1 cellular context compared by ENCODE assay signal in genomic region chr3:32684800-32685603, GRCh38.
TF ChIP-seq lines count a peak whose summit lies in the region.

Gene CNOT10 (plus strand): TSS chr3:32685188. CDS start chr3:32685461, 273 bp downstream.

TF ChIP-seq in HepG2, 621 proteins besides CTCF, POLR2A, EP300 and RAD21 (continued from another document and continues in another):
- TF ChIP-seq ZNF407 (CRISPR knock-in tag; IDR thresholded peaks at IDR 0.05; ENCODE audit: not compliant biosample characterization) = peak; percentile 95
- no peak for TF ChIP-seq NR3C1 (CRISPR knock-in tag; IDR thresholded peaks at IDR 0.05)
- TF ChIP-seq CBFB (CRISPR knock-in tag; IDR thresholded peaks at IDR 0.05) = no peak; the same call in none of the 2 replicates
- no peak for TF ChIP-seq HNRNPK (IDR thresholded peaks at IDR 0.05; ENCODE audit: low read depth, low read length, poor library complexity, severe bottlenecking)
- TF ChIP-seq MAZ (IDR thresholded peaks at IDR 0.05; ENCODE audit: borderline replicate concordance, low read depth, low read length) = peak; percentile 98
- TF ChIP-seq MAZ (CRISPR knock-in tag; IDR thresholded peaks at IDR 0.05; ENCODE audit: low read depth) = peak; percentile 96
- 0 out of 2 replicates have a peak, but pooled peaks have one; percentile 80 for TF ChIP-seq DNMT1 (CRISPR knock-in tag; IDR thresholded peaks at IDR 0.05)
- TF ChIP-seq MEIS2 (CRISPR knock-in tag; IDR thresholded peaks at IDR 0.05) = peak; percentile 85
- TF ChIP-seq, protein P1, sequence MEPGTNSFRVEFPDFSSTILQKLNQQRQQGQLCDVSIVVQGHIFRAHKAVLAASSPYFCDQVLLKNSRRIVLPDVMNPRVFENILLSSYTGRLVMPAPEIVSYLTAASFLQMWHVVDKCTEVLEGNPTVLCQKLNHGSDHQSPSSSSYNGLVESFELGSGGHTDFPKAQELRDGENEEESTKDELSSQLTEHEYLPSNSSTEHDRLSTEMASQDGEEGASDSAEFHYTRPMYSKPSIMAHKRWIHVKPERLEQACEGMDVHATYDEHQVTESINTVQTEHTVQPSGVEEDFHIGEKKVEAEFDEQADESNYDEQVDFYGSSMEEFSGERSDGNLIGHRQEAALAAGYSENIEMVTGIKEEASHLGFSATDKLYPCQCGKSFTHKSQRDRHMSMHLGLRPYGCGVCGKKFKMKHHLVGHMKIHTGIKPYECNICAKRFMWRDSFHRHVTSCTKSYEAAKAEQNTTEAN (CRISPR knock-in tag; conservative IDR thresholded peaks at IDR 0.05) = peak; percentile 82; the same call in 1 of the 2 replicates
- TF ChIP-seq, protein P2, sequence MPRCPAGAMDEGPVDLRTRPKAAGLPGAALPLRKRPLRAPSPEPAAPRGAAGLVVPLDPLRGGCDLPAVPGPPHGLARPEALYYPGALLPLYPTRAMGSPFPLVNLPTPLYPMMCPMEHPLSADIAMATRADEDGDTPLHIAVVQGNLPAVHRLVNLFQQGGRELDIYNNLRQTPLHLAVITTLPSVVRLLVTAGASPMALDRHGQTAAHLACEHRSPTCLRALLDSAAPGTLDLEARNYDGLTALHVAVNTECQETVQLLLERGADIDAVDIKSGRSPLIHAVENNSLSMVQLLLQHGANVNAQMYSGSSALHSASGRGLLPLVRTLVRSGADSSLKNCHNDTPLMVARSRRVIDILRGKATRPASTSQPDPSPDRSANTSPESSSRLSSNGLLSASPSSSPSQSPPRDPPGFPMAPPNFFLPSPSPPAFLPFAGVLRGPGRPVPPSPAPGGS (CRISPR knock-in tag; IDR thresholded peaks at IDR 0.05) = peak; percentile 86
- TF ChIP-seq, protein P3, sequence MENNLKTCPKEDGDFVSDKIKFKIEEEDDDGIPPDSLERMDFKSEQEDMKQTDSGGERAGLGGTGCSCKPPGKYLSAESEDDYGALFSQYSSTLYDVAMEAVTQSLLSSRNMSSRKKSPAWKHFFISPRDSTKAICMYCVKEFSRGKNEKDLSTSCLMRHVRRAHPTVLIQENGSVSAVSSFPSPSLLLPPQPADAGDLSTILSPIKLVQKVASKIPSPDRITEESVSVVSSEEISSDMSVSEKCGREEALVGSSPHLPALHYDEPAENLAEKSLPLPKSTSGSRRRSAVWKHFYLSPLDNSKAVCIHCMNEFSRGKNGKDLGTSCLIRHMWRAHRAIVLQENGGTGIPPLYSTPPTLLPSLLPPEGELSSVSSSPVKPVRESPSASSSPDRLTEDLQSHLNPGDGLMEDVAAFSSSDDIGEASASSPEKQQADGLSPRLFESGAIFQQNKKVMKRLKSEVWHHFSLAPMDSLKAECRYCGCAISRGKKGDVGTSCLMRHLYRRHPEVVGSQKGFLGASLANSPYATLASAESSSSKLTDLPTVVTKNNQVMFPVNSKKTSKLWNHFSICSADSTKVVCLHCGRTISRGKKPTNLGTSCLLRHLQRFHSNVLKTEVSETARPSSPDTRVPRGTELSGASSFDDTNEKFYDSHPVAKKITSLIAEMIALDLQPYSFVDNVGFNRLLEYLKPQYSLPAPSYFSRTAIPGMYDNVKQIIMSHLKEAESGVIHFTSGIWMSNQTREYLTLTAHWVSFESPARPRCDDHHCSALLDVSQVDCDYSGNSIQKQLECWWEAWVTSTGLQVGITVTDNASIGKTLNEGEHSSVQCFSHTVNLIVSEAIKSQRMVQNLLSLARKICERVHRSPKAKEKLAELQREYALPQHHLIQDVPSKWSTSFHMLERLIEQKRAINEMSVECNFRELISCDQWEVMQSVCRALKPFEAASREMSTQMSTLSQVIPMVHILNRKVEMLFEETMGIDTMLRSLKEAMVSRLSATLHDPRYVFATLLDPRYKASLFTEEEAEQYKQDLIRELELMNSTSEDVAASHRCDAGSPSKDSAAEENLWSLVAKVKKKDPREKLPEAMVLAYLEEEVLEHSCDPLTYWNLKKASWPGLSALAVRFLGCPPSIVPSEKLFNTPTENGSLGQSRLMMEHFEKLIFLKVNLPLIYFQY (CRISPR knock-in tag; IDR thresholded peaks at IDR 0.05; ENCODE audit: borderline replicate concordance) = peak; percentile 93
- no peak for TF ChIP-seq ZNF3 (CRISPR knock-in tag; IDR thresholded peaks at IDR 0.05)
- peak; percentile 75 for TF ChIP-seq FOXK2 (IDR thresholded peaks at IDR 0.05)
- no peak for TF ChIP-seq HOXA9 (CRISPR knock-in tag; IDR thresholded peaks at IDR 0.05; ENCODE audit: borderline replicate concordance)
- TF ChIP-seq ZSCAN22 (CRISPR knock-in tag; IDR thresholded peaks at IDR 0.05) = no peak
- TF ChIP-seq ZNF530 (CRISPR knock-in tag; IDR thresholded peaks at IDR 0.05; ENCODE audit: low read depth) = no peak
- TF ChIP-seq TARDBP (CRISPR knock-in tag; IDR thresholded peaks at IDR 0.05) = peak; percentile 75
- TF ChIP-seq, protein P4, sequence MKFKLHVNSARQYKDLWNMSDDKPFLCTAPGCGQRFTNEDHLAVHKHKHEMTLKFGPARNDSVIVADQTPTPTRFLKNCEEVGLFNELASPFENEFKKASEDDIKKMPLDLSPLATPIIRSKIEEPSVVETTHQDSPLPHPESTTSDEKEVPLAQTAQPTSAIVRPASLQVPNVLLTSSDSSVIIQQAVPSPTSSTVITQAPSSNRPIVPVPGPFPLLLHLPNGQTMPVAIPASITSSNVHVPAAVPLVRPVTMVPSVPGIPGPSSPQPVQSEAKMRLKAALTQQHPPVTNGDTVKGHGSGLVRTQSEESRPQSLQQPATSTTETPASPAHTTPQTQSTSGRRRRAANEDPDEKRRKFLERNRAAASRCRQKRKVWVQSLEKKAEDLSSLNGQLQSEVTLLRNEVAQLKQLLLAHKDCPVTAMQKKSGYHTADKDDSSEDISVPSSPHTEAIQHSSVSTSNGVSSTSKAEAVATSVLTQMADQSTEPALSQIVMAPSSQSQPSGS (CRISPR knock-in tag; IDR thresholded peaks at IDR 0.05) = peak; percentile 55; the same call in 1 of the 2 replicates
- TF ChIP-seq ARNT (IDR thresholded peaks at IDR 0.05) = no peak
- no peak for TF ChIP-seq ZNF484 (CRISPR knock-in tag; IDR thresholded peaks at IDR 0.05; ENCODE audit: borderline replicate concordance, low read depth)
- no peak for TF ChIP-seq ZFYVE20 (CRISPR knock-in tag; IDR thresholded peaks at IDR 0.05; ENCODE audit: borderline replicate concordance, low read depth)
- TF ChIP-seq RFXAP (CRISPR knock-in tag; IDR thresholded peaks at IDR 0.05; ENCODE audit: borderline replicate concordance) = peak; percentile 55
- TF ChIP-seq IRF2 (CRISPR knock-in tag; IDR thresholded peaks at IDR 0.05) = peak; percentile 32; the same call in 1 of the 2 replicates
- TF ChIP-seq TRIM24 (CRISPR knock-in tag; IDR thresholded peaks at IDR 0.05) = no peak
- TF ChIP-seq KDM2A (CRISPR knock-in tag; IDR thresholded peaks at IDR 0.05; ENCODE audit: borderline replicate concordance, low read depth) = peak; percentile 62; the same call in 1 of the 2 replicates
- TF ChIP-seq, protein P5, sequence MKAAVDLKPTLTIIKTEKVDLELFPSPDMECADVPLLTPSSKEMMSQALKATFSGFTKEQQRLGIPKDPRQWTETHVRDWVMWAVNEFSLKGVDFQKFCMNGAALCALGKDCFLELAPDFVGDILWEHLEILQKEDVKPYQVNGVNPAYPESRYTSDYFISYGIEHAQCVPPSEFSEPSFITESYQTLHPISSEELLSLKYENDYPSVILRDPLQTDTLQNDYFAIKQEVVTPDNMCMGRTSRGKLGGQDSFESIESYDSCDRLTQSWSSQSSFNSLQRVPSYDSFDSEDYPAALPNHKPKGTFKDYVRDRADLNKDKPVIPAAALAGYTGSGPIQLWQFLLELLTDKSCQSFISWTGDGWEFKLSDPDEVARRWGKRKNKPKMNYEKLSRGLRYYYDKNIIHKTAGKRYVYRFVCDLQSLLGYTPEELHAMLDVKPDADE (CRISPR knock-in tag; IDR thresholded peaks at IDR 0.05) = 0 out of 2 replicates have a peak, but pooled peaks have one; percentile 74
- peak; percentile 69 for TF ChIP-seq HOXA5 (CRISPR knock-in tag; IDR thresholded peaks at IDR 0.05)
- TF ChIP-seq ZNF207 (IDR thresholded peaks at IDR 0.05; ENCODE audit: borderline replicate concordance) = no peak
- no peak for TF ChIP-seq TCF7 (IDR thresholded peaks at IDR 0.05; ENCODE audit: low read depth)
- TF ChIP-seq MIXL1 (CRISPR knock-in tag; IDR thresholded peaks at IDR 0.05) = peak; percentile 35; the same call in 1 of the 2 replicates
- TF ChIP-seq ZNF660 (CRISPR knock-in tag; IDR thresholded peaks at IDR 0.05; ENCODE audit: borderline replicate concordance, low read depth) = no peak
- no peak for TF ChIP-seq RCOR2 (CRISPR knock-in tag; IDR thresholded peaks at IDR 0.05)
- no peak for TF ChIP-seq ZNF552 (CRISPR knock-in tag; IDR thresholded peaks at IDR 0.05; ENCODE audit: borderline replicate concordance)
- peak; percentile 92 for TF ChIP-seq YEATS4 (CRISPR knock-in tag; IDR thresholded peaks at IDR 0.05; ENCODE audit: borderline replicate concordance)
- peak; percentile 53; the same call in 1 of the 2 replicates for TF ChIP-seq ZNF747 (CRISPR knock-in tag; IDR thresholded peaks at IDR 0.05; ENCODE audit: borderline replicate concordance)
- TF ChIP-seq EZH2 (conservative IDR thresholded peaks at IDR 0.05; ENCODE audit: low read depth, low read length) = no peak
- no peak for TF ChIP-seq MAFG (CRISPR knock-in tag; IDR thresholded peaks at IDR 0.05)
- TF ChIP-seq ZNF619 (CRISPR knock-in tag; IDR thresholded peaks at IDR 0.05) = no peak
- TF ChIP-seq HNRNPLL (IDR thresholded peaks at IDR 0.05; ENCODE audit: low read depth, low read length, poor library complexity, severe bottlenecking) = peak; percentile 71
- TF ChIP-seq ZNF567 (CRISPR knock-in tag; IDR thresholded peaks at IDR 0.05; ENCODE audit: borderline replicate concordance) = 0 out of 2 replicates have a peak, but pooled peaks have one; percentile 43
- peak; percentile 62; the same call in 1 of the 2 replicates for TF ChIP-seq ZNF44 (CRISPR knock-in tag; IDR thresholded peaks at IDR 0.05)
- TF ChIP-seq ZMYM3 (CRISPR knock-in tag; IDR thresholded peaks at IDR 0.05) = peak; percentile 24; the same call in 1 of the 2 replicates
- TF ChIP-seq ZNF468 (CRISPR knock-in tag; IDR thresholded peaks at IDR 0.05) = no peak
- TF ChIP-seq MYPOP (CRISPR knock-in tag; IDR thresholded peaks at IDR 0.05) = no peak
- TF ChIP-seq ERF (CRISPR knock-in tag; IDR thresholded peaks at IDR 0.05) = peak; percentile 64; the same call in 1 of the 2 replicates
